Comparison of ENCODE assay signal across 8 cellular contexts in the genomic region with DNA sequence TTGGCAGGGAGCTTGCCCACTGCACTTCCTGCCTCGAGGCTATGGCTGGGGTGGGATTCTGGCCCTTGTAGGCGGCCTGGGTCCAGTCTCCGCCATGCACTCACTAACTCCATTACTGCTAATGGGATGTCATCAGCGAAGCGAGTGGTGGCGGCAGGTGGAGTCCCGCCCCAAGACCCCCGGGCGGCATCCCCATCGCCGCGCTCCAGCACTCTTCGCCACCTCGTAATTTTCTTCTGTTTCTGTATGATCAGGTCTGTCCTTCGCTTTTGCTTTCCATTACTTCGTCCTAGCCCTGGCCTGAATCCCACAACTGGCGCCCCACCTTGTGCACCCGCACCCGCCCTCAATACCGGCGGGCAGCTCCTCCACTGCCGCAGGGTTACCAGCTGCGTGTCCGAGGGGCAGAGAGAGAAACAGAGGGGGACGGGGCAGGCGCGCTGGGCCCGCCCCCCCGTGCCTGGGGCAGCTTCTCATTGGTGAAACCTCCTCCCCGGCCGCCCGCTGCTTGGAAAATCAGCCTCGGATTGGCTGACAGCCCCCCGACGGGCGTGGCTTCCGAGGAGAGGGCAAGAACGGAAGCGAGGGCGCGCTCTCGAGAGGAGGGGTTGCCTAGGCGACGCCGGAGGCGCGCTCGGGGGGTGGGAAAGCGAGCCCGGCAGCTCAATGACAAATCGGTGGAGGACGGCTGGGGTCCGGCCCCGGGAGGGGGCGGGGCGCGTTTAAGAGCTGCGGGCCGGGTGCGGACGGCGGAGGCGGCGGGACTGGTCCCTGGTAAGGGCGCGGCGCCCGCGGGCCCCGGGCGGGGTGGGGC. TPM values are rescaled to one million over a fixed set of nuclear protein-coding genes. Genes with fewer than 3 reads are reported as not detected.
DNase-seq lines count a peak whose midpoint lies in the region; ATAC-seq and TF ChIP-seq lines count a peak whose summit lies in the region.

A gene with protein sequence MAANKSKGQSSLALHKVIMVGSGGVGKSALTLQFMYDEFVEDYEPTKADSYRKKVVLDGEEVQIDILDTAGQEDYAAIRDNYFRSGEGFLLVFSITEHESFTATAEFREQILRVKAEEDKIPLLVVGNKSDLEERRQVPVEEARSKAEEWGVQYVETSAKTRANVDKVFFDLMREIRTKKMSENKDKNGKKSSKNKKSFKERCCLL (plus strand): TSS at position 646 of the 814 bp plus-strand sequence. CDS start 25,813 bp downstream, outside the sequence.

- H3K27me3 ChIP-seq in BJ (ENCODE audit: control insufficient read depth, insufficient read depth, low read length) = no peaks in the 10 kb centered on the region

- peaks cover 70% of the 10 kb centered on the region for H3K4me1 Mint-ChIP-seq in activated CD4-positive, alpha-beta T cell treated with anti-CD3 and anti-CD28 coated beads, Interleukin-2, amount 10 ng/mL, durations not matched to agents 24 days and 14 days

- CTCF ChIA-PET in BJ (lab: Yijun Ruan, JAX) = interaction anchor here (0.5 to 3.8 kb wide), 4 partner anchors 13 to 61 kb away, joined by 3 to 14 read pairs (median 3); no protein-coding TSS in a partner anchor

- H3K27me3 Mint-ChIP-seq in activated CD4-positive, alpha-beta T cell treated with anti-CD3 and anti-CD28 coated beads, Interleukin-2, amount 10 ng/mL, durations not matched to agents 24 days and 14 days = peaks cover 4% of the 10 kb centered on the region

- peak; percentile 93 for ATAC-seq in GM19324 (IDR thresholded peaks at IDR 0.05; ENCODE audit: low FRiP score, unreplicated experiment)
- peak; percentile 84 for ATAC-seq in HG03469 (IDR thresholded peaks at IDR 0.05; ENCODE audit: unreplicated experiment)
- peak; percentile 90 for ATAC-seq in left colon

- peaks cover 11% of the 10 kb centered on the region for H3K9me3 Mint-ChIP-seq in activated CD4-positive, alpha-beta T cell treated with anti-CD3 and anti-CD28 coated beads, Interleukin-2, amount 10 ng/mL, durations not matched to agents 24 days and 14 days

- H3K27ac Mint-ChIP-seq in activated CD4-positive, alpha-beta T cell treated with anti-CD3 and anti-CD28 coated beads, Interleukin-2, amount 10 ng/mL, durations not matched to agents 24 days and 14 days = peak within 1 kb of the TSS; percentile 96

- H3K4me3 ChIP-seq in BJ (ENCODE audit: low read depth, low read length) (peak within 1 kb of the TSS; percentile 85), coronary artery (peak within 1 kb of the TSS; percentile 82)

- TF ChIP-seq CTCF in BJ (IDR thresholded peaks at IDR 0.05; ENCODE audit: insufficient read depth, low read depth, low read length) (no peak), coronary artery (IDR thresholded peaks at IDR 0.05) (no peak)

- intact Hi-C loops in activated CD4-positive, alpha-beta T cell treated with anti-CD3 and anti-CD28 coated beads, Interleukin-2, amount 10 ng/mL, durations not matched to agents 24 days and 14 days (cut with micrococcal nuclease) = loop anchor here (1.0 to 10.0 kb wide), 8 partner anchors 9 to 888 kb away; a partner anchor contains a TSS
- intact Hi-C loops in left colon (cut with DNase I, micrococcal nuclease) = no loop called here

- H3K27ac ChIP-seq in coronary artery = peak within 1 kb of the TSS; percentile 77 to 93

- H3K4me3 Mint-ChIP-seq in activated CD4-positive, alpha-beta T cell treated with anti-CD3 and anti-CD28 coated beads, Interleukin-2, amount 10 ng/mL, durations not matched to agents 24 days and 14 days = peak within 1 kb of the TSS; percentile 99

- POLR2A ChIA-PET in BJ (lab: Charles Lee) = interaction anchor here (0.6 to 1.0 kb wide), 2 partner anchors 13 to 82 kb away, joined by 3 read pairs; no protein-coding TSS in a partner anchor

- DNase-seq in BJ (ENCODE audit: low read depth) (peak; percentile 92), NCI-H526 treated with DMSO at 0.1 percent for 48 hours (lab: John Stamatoyannopoulos, UW) (peak; percentile 95), coronary artery (ENCODE audit: low spot score) (peak; percentile 100), left colon (peak; percentile 100)
- DNase-seq in activated CD4-positive, alpha-beta T cell treated with anti-CD3 and anti-CD28 coated beads, Interleukin-2, amount 10 ng/mL, durations not matched to agents 24 days and 14 days = peak; percentile 100
- DNase-seq in stimulated activated CD4-positive, alpha-beta T cell treated with anti-CD3 and anti-CD28 coated beads, Interleukin-1b, Interleukin-23, amount 100 ng/mL, for 48 hours = peak; percentile 99

- no peaks in the 10 kb centered on the region for H3K36me3 ChIP-seq in BJ (ENCODE audit: control insufficient read depth, insufficient read depth, low read length)

- peaks cover 28% of the 10 kb centered on the region for H3K36me3 Mint-ChIP-seq in activated CD4-positive, alpha-beta T cell treated with anti-CD3 and anti-CD28 coated beads, Interleukin-2, amount 10 ng/mL, durations not matched to agents 24 days and 14 days (ENCODE audit: low read depth)

RNA-seq across cellular contexts. Expression of the gene that starts here (rescaled TPM):
- polyA plus RNA-seq in BJ (2011; rRNA removed) = 33.3 and 60.7 TPM in 2 replicates
- polyA minus RNA-seq in BJ (2011; rRNA and poly(A)+ RNA removed) = 29.6 and 38.8 TPM in 2 replicates
- total RNA-seq in activated CD4-positive, alpha-beta T cell treated with anti-CD3 and anti-CD28 coated beads, Interleukin-2, amount 10 ng/mL, durations not matched to agents 24 days and 14 days = 72.1 and 80.0 TPM in 2 replicates
- total RNA-seq in left colon = 10 to 100 TPM; 81.9 to 92.1 TPM

Comparison
In these comparisons a context has a peak if more than half of its experiments do, and no peak if none do; other contexts are left out.
1. Peak in every context shown above with its lines: DNase-seq, ATAC-seq, H3K4me3 ChIP-seq and H3K27ac ChIP-seq.